ENCODE assay signal across 13 cellular contexts in genomic region chr11:111676878-111677585, GRCh38.
DNase-seq lines count a peak whose midpoint lies in the region; ATAC-seq and TF ChIP-seq lines count a peak whose summit lies in the region.
"Had no signal": no experiment of that assay in that cellular context is flagged by ENCODE, and none has a peak within 500 bp of the region (broad histone marks: within the 10 kb centered on the region; RNA-seq: fewer than 3 reads in every experiment).

No MANE protein-coding gene starts in this region.

- no peak overlapping the region for H3K4me3 ChIP-seq in choroid plexus epithelial cell (ENCODE audit: low read depth, low read length)
- H3K4me3 ChIP-seq: BLaER1 treated with 17β-estradiol and CSF1 and Interleukin-3, amounts not matched to agents 10 nM and 100 nM; stomach had no signal

- no peak for ATAC-seq in GM18909 (IDR thresholded peaks at IDR 0.05; ENCODE audit: poor library complexity, unreplicated experiment)
- no peak for ATAC-seq in GM21576 (IDR thresholded peaks at IDR 0.05; ENCODE audit: unreplicated experiment)

- DNase-seq in COLO829 (ENCODE audit: low spot score) (peak; percentile 6), M059J (ENCODE audit: low read depth) (peak; percentile 73), choroid plexus epithelial cell (ENCODE audit: low read depth) (peak; percentile 42), lung microvascular endothelial cell (ENCODE audit: low read depth in 2 of 2) (peak; percentile 30 to 56), NAMALWA (ENCODE audit: low spot score) (no peak), GOT3 (lab: John Stamatoyannopoulos, UW) (no peak)
- DNase-seq: activated CD4-positive, alpha-beta T cell treated with anti-CD3 and anti-CD28 coated beads, Interleukin-2, amount 50 U/mL, for 1 hour; NCI-H2107; right cardiac atrium; stomach had no signal

- TF ChIP-seq CTCF in choroid plexus epithelial cell (conservative IDR thresholded peaks at IDR 0.05; ENCODE audit: low read depth, low read length), result no peak

Comparison
In these comparisons a context has a peak if more than half of its experiments do, and no peak if none do; other contexts are left out.
1. DNase-seq: peak in COLO829 (single experiment), M059J (single experiment), choroid plexus epithelial cell (single experiment) and lung microvascular endothelial cell (2 of 2); none in NAMALWA (single experiment) and GOT3 (single experiment).